ENCODE assay signal across 33 cellular contexts in genomic region chr4:18128241-18128640, GRCh38.
"Had no signal": no experiment of that assay in that cellular context is flagged by ENCODE, and none has a peak within 500 bp of the region (broad histone marks: within the 10 kb centered on the region; RNA-seq: fewer than 3 reads in every experiment).

No MANE protein-coding gene starts in this region.

- H3K27ac ChIP-seq: ascending aorta, VCaP had no signal

- FAIRE-seq: TTC549 had no signal

- ATAC-seq: activated CD8-positive, alpha-beta T cell treated with anti-CD3 and anti-CD28 coated beads for 36 hours; activated naive CD8-positive, alpha-beta T cell treated with anti-CD3 and anti-CD28 coated beads, Interleukin-2, amount 50 U/mL, for 24 hours had no signal

- H3K4me1 Mint-ChIP-seq: activated B cell treated with CpG ODN at 0.5 μM for 24 hours; activated CD4-positive, alpha-beta T cell treated with anti-CD3 and anti-CD28 coated beads, Interleukin-2, amount 10 ng/mL, durations not matched to agents 24 days and 14 days; activated naive CD4-positive, alpha-beta T cell treated with anti-CD3 and anti-CD28 coated beads, Interleukin-2, amount 10 ng/mL, durations not matched to agents 7 days and 5 days; activated naive CD4-positive, alpha-beta T cell treated with anti-CD3 and anti-CD28 coated beads, Interleukin-2, amount 50 U/mL, for 24 hours; activated naive CD8-positive, alpha-beta T cell treated with anti-CD3 and anti-CD28 coated beads, Interleukin-2, amount 10 ng/mL, durations not matched to agents 7 days and 5 days; activated naive CD8-positive, alpha-beta T cell treated with anti-CD3 and anti-CD28 coated beads, Interleukin-2, amount 50 U/mL, for 24 hours had no signal

- H3K4me3 Mint-ChIP-seq: activated B cell treated with CpG ODN at 0.5 μM for 24 hours; activated CD4-positive, alpha-beta memory T cell treated with anti-CD3 and anti-CD28 coated beads for 36 hours; activated CD4-positive, alpha-beta T cell treated with anti-CD3 and anti-CD28 coated beads, Interleukin-2, amount 10 ng/mL, durations not matched to agents 24 days and 14 days; activated CD8-positive, alpha-beta T cell treated with anti-CD3 and anti-CD28 coated beads for 36 hours; activated naive CD4-positive, alpha-beta T cell treated with anti-CD3 and anti-CD28 coated beads, Interleukin-2, amount 10 ng/mL, durations not matched to agents 7 days and 5 days; activated naive CD4-positive, alpha-beta T cell treated with anti-CD3 and anti-CD28 coated beads, Interleukin-2, amount 50 U/mL, for 24 hours; activated naive CD8-positive, alpha-beta T cell; activated naive CD8-positive, alpha-beta T cell treated with anti-CD3 and anti-CD28 coated beads, Interleukin-2, amount 10 ng/mL, durations not matched to agents 7 days and 5 days; activated naive CD8-positive, alpha-beta T cell treated with anti-CD3 and anti-CD28 coated beads, Interleukin-2, amount 50 U/mL, for 24 hours; activated T-cell treated with anti-CD3 and anti-CD28 coated beads, Interleukin-2, amount 50 U/mL, for 24 hours; brain; T-helper 1 cell treated with Interleukin-12 subunit alpha and Interleukin-12 subunit beta and Interleukin-4 antibody, amounts not matched to agents 30 μg/mL and 1 μg/mL, for 36 hours; T-helper 2 cell treated with Interferon-gamma antibody and Interleukin-4, amounts not matched to agents 5 μg/mL and 100 μg/mL, for 36 hours had no signal

- H3K27me3 ChIP-seq: ascending aorta had no signal

- H3K27me3 Mint-ChIP-seq: brain had no signal

- H3K4me1 ChIP-seq: ascending aorta had no signal

- H3K9me3 ChIP-seq: ascending aorta had no signal

- H3K4me3 ChIP-seq: ascending aorta had no signal

- DNase-seq: activated B cell treated with CpG ODN at 0.5 μM for 24 hours; activated CD4-positive, alpha-beta memory T cell treated with anti-CD3 and anti-CD28 coated beads for 36 hours; activated CD4-positive, alpha-beta T cell treated with anti-CD3 and anti-CD28 coated beads for 4 hours; activated CD4-positive, alpha-beta T cell treated with anti-CD3 and anti-CD28 coated beads, Interleukin-2, amount 10 ng/mL, durations not matched to agents 24 days and 14 days; activated CD4-positive, alpha-beta T cell treated with anti-CD3 and anti-CD28 coated beads, Interleukin-2, amount 50 U/mL, for 1 hour; activated CD4-positive, alpha-beta T cell treated with anti-CD3 and anti-CD28 coated beads, Interleukin-2, amount 50 U/mL, for 4 hours; activated CD4-positive, CD25-positive, alpha-beta regulatory T cell treated with anti-CD3 and anti-CD28 coated beads, Interleukin-2, amount 50 U/mL, for 72 hours; activated CD8-positive, alpha-beta memory T cell treated with anti-CD3 and anti-CD28 coated beads, Interleukin-2, amount 50 U/mL, for 4 hours; activated CD8-positive, alpha-beta T cell treated with anti-CD3 and anti-CD28 coated beads for 36 hours; activated effector memory CD4-positive, alpha-beta T cell treated with Interleukin-2 at 50 U/mL for 16 hours; activated gamma-delta T cell; activated naive CD4-positive, alpha-beta T cell treated with anti-CD3 and anti-CD28 coated beads, Interleukin-2, amount 10 ng/mL, durations not matched to agents 7 days and 5 days; activated naive CD4-positive, alpha-beta T cell treated with Interleukin-2 at 50 U/mL for 16 hours; activated naive CD8-positive, alpha-beta T cell treated with anti-CD3 and anti-CD28 coated beads, Interleukin-2, amount 10 ng/mL, durations not matched to agents 7 days and 5 days; activated naive CD8-positive, alpha-beta T cell treated with anti-CD3 and anti-CD28 coated beads, Interleukin-2, amount 50 U/mL, for 24 hours; activated T-cell treated with anti-CD3 and anti-CD28 coated beads for 4 hours; activated T-cell treated with anti-CD3 and anti-CD28 coated beads, Interleukin-2, amount 50 U/mL, for 24 hours; activated T-cell treated with anti-CD3 and anti-CD28 coated beads, Interleukin-2, amount 50 U/mL, for 48 hours; amygdala; anterior cingulate cortex; central memory CD4-positive, alpha-beta T cell; T-helper 1 cell; T-helper 2 cell; T-helper 9 cell had no signal

- H3K36me3 Mint-ChIP-seq: activated CD4-positive, alpha-beta memory T cell treated with anti-CD3 and anti-CD28 coated beads for 36 hours; activated naive CD4-positive, alpha-beta T cell treated with anti-CD3 and anti-CD28 coated beads, Interleukin-2, amount 10 ng/mL, durations not matched to agents 7 days and 5 days; activated naive CD4-positive, alpha-beta T cell treated with anti-CD3 and anti-CD28 coated beads, Interleukin-2, amount 50 U/mL, for 24 hours; activated naive CD8-positive, alpha-beta T cell; activated naive CD8-positive, alpha-beta T cell treated with anti-CD3 and anti-CD28 coated beads, Interleukin-2, amount 10 ng/mL, durations not matched to agents 7 days and 5 days; brain had no signal

- H3K36me3 ChIP-seq: ascending aorta had no signal

- H3K9me3 Mint-ChIP-seq: activated B cell treated with CpG ODN at 0.5 μM for 24 hours; activated CD4-positive, alpha-beta memory T cell treated with anti-CD3 and anti-CD28 coated beads for 36 hours; activated CD4-positive, alpha-beta T cell treated with anti-CD3 and anti-CD28 coated beads, Interleukin-2, amount 10 ng/mL, durations not matched to agents 24 days and 14 days; activated CD8-positive, alpha-beta T cell treated with anti-CD3 and anti-CD28 coated beads for 36 hours; activated naive CD4-positive, alpha-beta T cell treated with anti-CD3 and anti-CD28 coated beads, Interleukin-2, amount 10 ng/mL, durations not matched to agents 7 days and 5 days; activated naive CD4-positive, alpha-beta T cell treated with anti-CD3 and anti-CD28 coated beads, Interleukin-2, amount 50 U/mL, for 24 hours; activated naive CD8-positive, alpha-beta T cell treated with anti-CD3 and anti-CD28 coated beads, Interleukin-2, amount 10 ng/mL, durations not matched to agents 7 days and 5 days; activated naive CD8-positive, alpha-beta T cell treated with anti-CD3 and anti-CD28 coated beads, Interleukin-2, amount 50 U/mL, for 24 hours; activated T-cell treated with anti-CD3 and anti-CD28 coated beads, Interleukin-2, amount 50 U/mL, for 24 hours; activated T-helper 2 cell treated with anti-CD3 and anti-CD28 coated beads, Interferon-gamma antibody, Interleukin-2, Interleukin-4, amounts not matched to agents 10 μg/mL and 5 μg/mL and 100 μg/mL, durations not matched to agents 14 hours and 24 hours and 36 hours; brain; T-helper 1 cell treated with Interleukin-12 subunit alpha and Interleukin-12 subunit beta and Interleukin-4 antibody, amounts not matched to agents 30 μg/mL and 1 μg/mL, for 36 hours; T-helper 2 cell treated with Interferon-gamma antibody and Interleukin-4, amounts not matched to agents 5 μg/mL and 100 μg/mL, for 36 hours had no signal

- H3K27ac Mint-ChIP-seq: activated B cell treated with CpG ODN at 0.5 μM for 24 hours; activated CD4-positive, alpha-beta memory T cell treated with anti-CD3 and anti-CD28 coated beads for 36 hours; activated CD4-positive, alpha-beta T cell treated with anti-CD3 and anti-CD28 coated beads, Interleukin-2, amount 10 ng/mL, durations not matched to agents 24 days and 14 days; activated CD8-positive, alpha-beta T cell treated with anti-CD3 and anti-CD28 coated beads for 36 hours; activated naive CD4-positive, alpha-beta T cell treated with anti-CD3 and anti-CD28 coated beads, Interleukin-2, amount 10 ng/mL, durations not matched to agents 7 days and 5 days; activated naive CD4-positive, alpha-beta T cell treated with anti-CD3 and anti-CD28 coated beads, Interleukin-2, amount 50 U/mL, for 24 hours; activated naive CD8-positive, alpha-beta T cell; activated naive CD8-positive, alpha-beta T cell treated with anti-CD3 and anti-CD28 coated beads, Interleukin-2, amount 10 ng/mL, durations not matched to agents 7 days and 5 days; activated naive CD8-positive, alpha-beta T cell treated with anti-CD3 and anti-CD28 coated beads, Interleukin-2, amount 50 U/mL, for 24 hours; activated T-cell treated with anti-CD3 and anti-CD28 coated beads, Interleukin-2, amount 50 U/mL, for 24 hours; activated T-helper 2 cell treated with anti-CD3 and anti-CD28 coated beads, Interferon-gamma antibody, Interleukin-2, Interleukin-4, amounts not matched to agents 10 μg/mL and 5 μg/mL and 100 μg/mL, durations not matched to agents 14 hours and 24 hours and 36 hours; brain; T-helper 1 cell treated with Interleukin-12 subunit alpha and Interleukin-12 subunit beta and Interleukin-4 antibody, amounts not matched to agents 30 μg/mL and 1 μg/mL, for 36 hours; T-helper 2 cell treated with Interferon-gamma antibody and Interleukin-4, amounts not matched to agents 5 μg/mL and 100 μg/mL, for 36 hours had no signal
